ENCODE assay signal across 8 cellular contexts in the genomic region with DNA sequence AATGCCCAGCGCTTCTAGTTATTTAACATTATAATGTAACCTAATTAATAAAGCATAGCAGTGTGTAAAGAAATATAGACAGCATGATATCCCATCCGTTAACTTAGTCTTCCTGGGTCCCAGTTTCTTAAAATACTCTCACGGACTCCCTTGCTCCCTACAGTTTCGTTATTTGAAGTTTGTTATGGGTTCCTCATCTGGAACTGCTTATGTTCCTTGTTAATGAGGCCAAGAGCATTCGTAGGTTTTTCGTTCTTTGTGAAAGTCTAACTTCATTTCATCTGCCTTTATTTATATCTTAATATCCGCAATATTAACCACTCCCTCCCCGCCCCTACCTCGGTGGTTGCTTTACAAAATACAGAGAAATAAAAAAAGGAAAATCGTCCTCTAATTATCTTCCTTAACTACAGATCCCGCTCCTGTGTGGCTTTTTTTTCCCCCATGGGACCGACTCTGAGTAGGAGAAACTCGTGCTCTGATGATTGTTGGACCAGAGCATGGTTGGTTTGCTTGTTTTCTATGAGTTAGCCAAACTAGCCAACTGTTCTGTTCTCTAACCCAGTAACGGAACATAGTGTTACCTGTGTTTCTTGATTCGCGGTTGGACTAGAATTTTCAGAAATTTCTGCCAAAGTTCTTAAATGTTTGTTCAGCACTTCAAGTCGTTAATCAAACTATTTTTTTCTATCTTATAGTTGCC. TPM values are rescaled to one million over a fixed set of nuclear protein-coding genes. Genes with fewer than 3 reads are reported as not detected.
DNase-seq lines count a peak whose midpoint lies in the region; ATAC-seq, FAIRE-seq and TF ChIP-seq lines count a peak whose summit lies in the region.

No MANE protein-coding gene starts in this region.

- H3K27me3 ChIP-seq in CD4-positive, alpha-beta T cell (ENCODE audit: control insufficient read depth, insufficient read depth, low read length): no peaks in the 10 kb centered on the region
- no peaks in the 10 kb centered on the region for H3K27me3 ChIP-seq in astrocyte (ENCODE audit: insufficient read depth, low read length)

- H3K4me1 ChIP-seq in astrocyte (ENCODE audit: insufficient read depth, low read length): peaks cover 11% of the 10 kb centered on the region

- peaks cover 71% of the 10 kb centered on the region for H3K4me1 Mint-ChIP-seq in CD4-positive, alpha-beta T cell (ENCODE audit: low read depth)
- peaks cover 26% of the 10 kb centered on the region for H3K4me1 Mint-ChIP-seq in astrocyte (ENCODE audit: low read depth, unreplicated experiment)
- H3K4me1 Mint-ChIP-seq in immature natural killer cell: peaks cover 45 to 72% of the 10 kb centered on the region in 2 donors
- H3K4me1 Mint-ChIP-seq in stimulated activated naive CD8-positive, alpha-beta T cell treated with anti-CD3 and anti-CD28 coated beads, Interleukin-15, amount 100 ng/mL, for 72 hours: peaks cover 58% of the 10 kb centered on the region

- H3K4me3 ChIP-seq in astrocyte (ENCODE audit: insufficient read depth, low read depth, low read length): peak overlapping the region; percentile 92

- peaks cover 19% of the 10 kb centered on the region for H3K36me3 ChIP-seq in astrocyte (ENCODE audit: insufficient read depth, low read length)

- H3K4me2 ChIP-seq in astrocyte (ENCODE audit: low read length): peak overlapping the region; percentile 87

- H3K27me3 Mint-ChIP-seq in CD4-positive, alpha-beta T cell: no peaks in the 10 kb centered on the region
- H3K27me3 Mint-ChIP-seq in astrocyte (ENCODE audit: low read depth, unreplicated experiment) (no peaks in the 10 kb centered on the region), immature natural killer cell (ENCODE audit: low read depth in 3 of 3) (peaks cover 0 to 3% (median 1%) of the 10 kb centered on the region in 3 donors)
- no peaks in the 10 kb centered on the region for H3K27me3 Mint-ChIP-seq in stimulated activated naive CD8-positive, alpha-beta T cell treated with anti-CD3 and anti-CD28 coated beads, Interleukin-15, amount 100 ng/mL, for 72 hours

- FAIRE-seq in astrocyte (lab: Jason Lieb, UNC): no peak

- H3K79me2 ChIP-seq in astrocyte (ENCODE audit: insufficient read depth, low read length): peaks cover 59% of the 10 kb centered on the region

- peak overlapping the region; percentile 95 for H3K27ac ChIP-seq in CD4-positive, alpha-beta T cell (ENCODE audit: low read depth, low read length)
- H3K27ac ChIP-seq in astrocyte (ENCODE audit: low read depth, low read length): peak overlapping the region; percentile 73

- ATAC-seq in CD4-positive, alpha-beta T cell (ENCODE audit: poor library complexity): no peak
- ATAC-seq in stimulated activated naive CD8-positive, alpha-beta T cell treated with anti-CD3 and anti-CD28 coated beads, Interleukin-15, amount 100 ng/mL, for 72 hours: no peak
- no peak for ATAC-seq in GM21447 (IDR thresholded peaks at IDR 0.05; ENCODE audit: unreplicated experiment)

- no peaks in the 10 kb centered on the region for H3K9me3 ChIP-seq in CD4-positive, alpha-beta T cell (ENCODE audit: control insufficient read depth, low read length)
- H3K9me3 ChIP-seq in astrocyte (ENCODE audit: insufficient read depth, low read depth, low read length): no peaks in the 10 kb centered on the region

- H3K9ac ChIP-seq in astrocyte (ENCODE audit: low read length): peak overlapping the region; percentile 90

- CTCF ChIA-PET in CD4-positive, alpha-beta T cell (lab: Charles Lee): no interaction called here

- in situ Hi-C loops in KBM-7 (cut with MboI; ENCODE audit: low pct_unique_long_range_greater_than_20kb, low sequenced_read_pairs): no loop called here

- H4K20me1 ChIP-seq in astrocyte (ENCODE audit: insufficient read depth, low read length): peaks cover 4% of the 10 kb centered on the region

- intact Hi-C loops in CD4-positive, alpha-beta T cell (cut with DNase I, micrococcal nuclease): loop anchor here in 1 of 2 experiments (5.0 kb wide), 1 partner anchor 1324 kb away; the partner anchor contains the start of gene MAP2K4

- DNase-seq in CD4-positive, alpha-beta T cell: no peak
- DNase-seq in KBM-7 (peak; percentile 18), astrocyte (ENCODE audit: low read depth) (peak; percentile 2), immature natural killer cell (no peak), superior temporal gyrus (ENCODE audit: extremely low spot score) (no peak), GOT3 (lab: John Stamatoyannopoulos, UW) (no peak)
- DNase-seq in stimulated activated naive CD8-positive, alpha-beta T cell treated with anti-CD3 and anti-CD28 coated beads, Interleukin-15, amount 100 ng/mL, for 72 hours: no peak

- POLR2A ChIA-PET in CD4-positive, alpha-beta T cell (lab: Charles Lee): interaction anchor here (1.0 to 2.1 kb wide), 2 partner anchors 32 to 39 kb away, joined by 3 to 7 read pairs; no protein-coding TSS in a partner anchor

- H3K4me3 Mint-ChIP-seq in CD4-positive, alpha-beta T cell: peak overlapping the region; percentile 94
- H3K4me3 Mint-ChIP-seq in astrocyte (ENCODE audit: unreplicated experiment): peak overlapping the region; percentile 95
- H3K4me3 Mint-ChIP-seq in immature natural killer cell: peak overlapping the region; percentile 92 to 99 (median 95)
- peak overlapping the region; percentile 92 to 97 for H3K4me3 Mint-ChIP-seq in stimulated activated naive CD8-positive, alpha-beta T cell treated with anti-CD3 and anti-CD28 coated beads, Interleukin-15, amount 100 ng/mL, for 72 hours

- no peak for TF ChIP-seq CTCF in CD4-positive, alpha-beta T cell (IDR thresholded peaks at IDR 0.05)
- no peak for TF ChIP-seq CTCF in astrocyte (IDR thresholded peaks at IDR 0.05; ENCODE audit: insufficient read depth, low read depth, low read length)

- H3K36me3 Mint-ChIP-seq in CD4-positive, alpha-beta T cell (ENCODE audit: low read depth): peaks cover 71% of the 10 kb centered on the region
- peaks cover 3% of the 10 kb centered on the region for H3K36me3 Mint-ChIP-seq in astrocyte (ENCODE audit: low read depth, unreplicated experiment)
- H3K36me3 Mint-ChIP-seq in immature natural killer cell: peaks cover 8 to 13% (median 8%) of the 10 kb centered on the region in 3 donors

- H3K9me3 Mint-ChIP-seq in CD4-positive, alpha-beta T cell: no peaks in the 10 kb centered on the region
- no peaks in the 10 kb centered on the region for H3K9me3 Mint-ChIP-seq in astrocyte (ENCODE audit: unreplicated experiment)
- H3K9me3 Mint-ChIP-seq in immature natural killer cell: no peaks in the 10 kb centered on the region
- H3K9me3 Mint-ChIP-seq in stimulated activated naive CD8-positive, alpha-beta T cell treated with anti-CD3 and anti-CD28 coated beads, Interleukin-15, amount 100 ng/mL, for 72 hours: no peaks in the 10 kb centered on the region

- H2AFZ ChIP-seq in astrocyte (ENCODE audit: low read depth, low read length): peak overlapping the region; percentile 94

- peak overlapping the region; percentile 95 for H3K27ac Mint-ChIP-seq in CD4-positive, alpha-beta T cell
- H3K27ac Mint-ChIP-seq in astrocyte (ENCODE audit: unreplicated experiment) (peak overlapping the region; percentile 96), immature natural killer cell (peak overlapping the region; percentile 92 to 97 (median 95))
- peak overlapping the region; percentile 97 to 98 for H3K27ac Mint-ChIP-seq in stimulated activated naive CD8-positive, alpha-beta T cell treated with anti-CD3 and anti-CD28 coated beads, Interleukin-15, amount 100 ng/mL, for 72 hours

RNA-seq across cellular contexts. Expression of gene ADPRM, which starts 0.9 kb away (rescaled TPM):
- total RNA-seq in CD4-positive, alpha-beta T cell: 10 to 100 TPM; 34.2 to 35.0 TPM
- 11.1 and 11.3 TPM in 2 replicates for total RNA-seq in astrocyte
- 10 to 100 TPM; 12.7 to 18.4 (median 12.7) TPM for polyA plus RNA-seq in immature natural killer cell

RNA-seq across cellular contexts. Expression of gene SCO1, which starts 0.9 kb away (rescaled TPM):
- 10 to 100 TPM; 15.3 to 18.2 TPM for total RNA-seq in CD4-positive, alpha-beta T cell
- total RNA-seq in astrocyte: 36.0 TPM in 2 replicates
- 10 to 100 TPM in 2 of 3 donors, 1 to 10 TPM in 1; 9.1 to 18.3 (median 14.2) TPM for polyA plus RNA-seq in immature natural killer cell

RNA-seq across cellular contexts. Expression of gene TMEM220, which starts 31.6 kb away (rescaled TPM):
- 1 to 10 TPM; 2.9 to 3.2 TPM for total RNA-seq in CD4-positive, alpha-beta T cell
- total RNA-seq in astrocyte: 1.0 and 1.3 TPM in 2 replicates
- polyA plus RNA-seq in immature natural killer cell: 1 to 10 TPM; 4.4 to 9.4 (median 7.8) TPM

RNA-seq across cellular contexts. Expression of gene MYH3, which starts 41.2 kb away (rescaled TPM):
- 1 to 10 TPM; 5.4 to 5.6 TPM for total RNA-seq in CD4-positive, alpha-beta T cell
- total RNA-seq in astrocyte: 1.9 TPM in 2 replicates
- polyA plus RNA-seq in immature natural killer cell: 1 to 10 TPM in 1 of 3 donors, under 1 TPM in 1, not detected in 1; 0.39 to 1.6 TPM

Comparison
In these comparisons a context has a peak if more than half of its experiments do, and no peak if none do; other contexts are left out.
1. DNase-seq: peak in KBM-7 (single experiment) and astrocyte (single experiment); none in CD4-positive, alpha-beta T cell (0 of 10), immature natural killer cell (0 of 3), stimulated activated naive CD8-positive, alpha-beta T cell treated with anti-CD3 and anti-CD28 coated beads, Interleukin-15, amount 100 ng/mL, for 72 hours (0 of 2), superior temporal gyrus (single experiment) and GOT3 (single experiment).
2. Peak in every context shown above with its lines, with median percentiles within 50 percentile points of each other: H3K27ac Mint-ChIP-seq and H3K4me3 Mint-ChIP-seq.